1 cellular context compared by ENCODE assay signal in genomic region chr11:27718853-27719574, GRCh38.
A peak's percentile ranks its signal among the peaks of the same experiment; 100 is the strongest.
TF ChIP-seq lines count a peak whose summit lies in the region.

No MANE protein-coding gene starts in this region.

TF ChIP-seq in WTC11, 78 proteins besides CTCF, POLR2A, EP300 and RAD21 (continued from another document):
- TF ChIP-seq, protein P1, sequence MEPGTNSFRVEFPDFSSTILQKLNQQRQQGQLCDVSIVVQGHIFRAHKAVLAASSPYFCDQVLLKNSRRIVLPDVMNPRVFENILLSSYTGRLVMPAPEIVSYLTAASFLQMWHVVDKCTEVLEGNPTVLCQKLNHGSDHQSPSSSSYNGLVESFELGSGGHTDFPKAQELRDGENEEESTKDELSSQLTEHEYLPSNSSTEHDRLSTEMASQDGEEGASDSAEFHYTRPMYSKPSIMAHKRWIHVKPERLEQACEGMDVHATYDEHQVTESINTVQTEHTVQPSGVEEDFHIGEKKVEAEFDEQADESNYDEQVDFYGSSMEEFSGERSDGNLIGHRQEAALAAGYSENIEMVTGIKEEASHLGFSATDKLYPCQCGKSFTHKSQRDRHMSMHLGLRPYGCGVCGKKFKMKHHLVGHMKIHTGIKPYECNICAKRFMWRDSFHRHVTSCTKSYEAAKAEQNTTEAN (CRISPR knock-in tag; IDR thresholded peaks at IDR 0.05), result peak; percentile 81; the same call in 1 of the 2 replicates
